Comparison of ENCODE assay signal across 8 cellular contexts in the genomic region with DNA sequence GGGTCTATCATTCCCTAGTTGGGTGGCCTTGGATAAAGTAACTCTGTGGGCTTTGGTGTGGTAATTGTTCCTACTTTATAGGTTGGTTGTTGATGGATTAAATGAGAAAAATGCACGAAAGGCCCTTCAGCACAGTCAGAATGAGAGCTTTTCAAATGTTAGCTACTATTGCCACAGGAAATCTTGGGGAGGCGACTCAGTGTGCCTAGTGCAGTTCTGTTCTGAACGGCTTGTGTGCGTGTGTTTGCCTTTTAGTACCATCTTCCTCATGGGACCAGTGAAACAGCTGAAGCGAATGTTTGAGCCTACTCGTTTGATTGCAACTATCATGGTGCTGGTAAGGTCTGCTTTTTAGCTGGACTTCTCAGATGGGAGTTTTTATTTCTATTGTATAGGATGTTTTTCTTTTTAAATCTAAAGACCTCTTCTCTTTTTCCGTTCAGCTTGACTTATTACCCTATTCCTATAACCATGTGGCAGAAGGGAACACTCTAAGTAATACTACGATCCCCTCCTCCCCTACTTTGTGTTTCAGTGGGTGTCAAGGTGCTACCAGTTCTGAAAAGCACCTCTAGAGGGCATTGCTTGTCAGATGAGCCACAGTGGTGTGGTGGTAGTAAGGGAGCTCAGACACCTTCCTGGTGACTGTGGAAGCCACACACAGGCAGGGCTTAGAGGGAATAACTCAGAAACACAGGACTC. TPM values are rescaled to one million over a fixed set of nuclear protein-coding genes. Genes with fewer than 3 reads are reported as not detected.
A peak's percentile ranks its signal among the peaks of the same experiment; 100 is the strongest.
DNase-seq lines count a peak whose midpoint lies in the region; ATAC-seq and TF ChIP-seq lines count a peak whose summit lies in the region.

No MANE protein-coding gene starts in this region.

- H3K9me2 ChIP-seq in MM.1S (replicated peaks; ENCODE audit: insufficient read depth, low read length), result no peaks in the 10 kb centered on the region

- peak; percentile 86 for ATAC-seq in activated CD8-positive, alpha-beta memory T cell treated with anti-CD3 and anti-CD28 coated beads, Interleukin-2, amount 10 ng/mL, durations not matched to agents 7 days and 5 days
- ATAC-seq in naive thymus-derived CD4-positive, alpha-beta T cell, result peak; percentile 95

- no peak overlapping the region for H3K4me2 ChIP-seq in MM.1S (ENCODE audit: low read depth, low read length)

- H3K4me3 Mint-ChIP-seq in activated CD8-positive, alpha-beta memory T cell treated with anti-CD3 and anti-CD28 coated beads, Interleukin-2, amount 10 ng/mL, durations not matched to agents 7 days and 5 days, result no peak overlapping the region
- peak overlapping the region in 1 of 10 donors; percentile 26 for H3K4me3 Mint-ChIP-seq in naive thymus-derived CD4-positive, alpha-beta T cell

- no peak for TF ChIP-seq POLR2A in testis (IDR thresholded peaks at IDR 0.05)

- H3F3A ChIP-seq in MM.1S (ENCODE audit: insufficient read depth, low read length), result 0 out of 2 replicates have a peak, but pooled peaks cover 2% of the 10 kb centered on the region

- no peaks in the 10 kb centered on the region for H3K9me3 Mint-ChIP-seq in activated CD8-positive, alpha-beta memory T cell treated with anti-CD3 and anti-CD28 coated beads, Interleukin-2, amount 10 ng/mL, durations not matched to agents 7 days and 5 days (ENCODE audit: low read depth)
- H3K9me3 Mint-ChIP-seq in naive thymus-derived CD4-positive, alpha-beta T cell, result no peaks in the 10 kb centered on the region

- H3K36me3 ChIP-seq in MM.1S (replicated peaks; ENCODE audit: insufficient read depth, low read length) (peaks cover 12% of the 10 kb centered on the region), testis (ENCODE audit: low read depth, missing control alignments) (no peaks in the 10 kb centered on the region)
- H3K36me3 ChIP-seq in naive thymus-derived CD4-positive, alpha-beta T cell (ENCODE audit: control insufficient read depth in 2 of 3, insufficient read depth in 3 of 3, low read length in 3 of 3), result peaks cover 3 to 80% (median 9%) of the 10 kb centered on the region in 3 experiments

- peak overlapping the region; percentile 77 for H3K27ac Mint-ChIP-seq in activated CD8-positive, alpha-beta memory T cell treated with anti-CD3 and anti-CD28 coated beads, Interleukin-2, amount 10 ng/mL, durations not matched to agents 7 days and 5 days
- H3K27ac Mint-ChIP-seq in naive thymus-derived CD4-positive, alpha-beta T cell, result peak overlapping the region in 4 of 9 donors; percentile 1 to 68 (median 34)

- H3K9me3 ChIP-seq in MM.1S (replicated peaks; ENCODE audit: insufficient read depth, low read length) (no peaks in the 10 kb centered on the region), testis (no peaks in the 10 kb centered on the region)
- no peaks in the 10 kb centered on the region for H3K9me3 ChIP-seq in naive thymus-derived CD4-positive, alpha-beta T cell (ENCODE audit: control insufficient read depth in 2 of 3, low read length in 3 of 3)

- no peak overlapping the region for H2AFZ ChIP-seq in MM.1S (ENCODE audit: low read length)

- CTCF ChIA-PET in activated CD8-positive, alpha-beta memory T cell treated with anti-CD3 and anti-CD28 coated beads, Interleukin-2, amount 10 ng/mL, durations not matched to agents 7 days and 5 days (lab: Charles Lee), result interaction anchor here (0.8 to 4.5 kb wide), 32 partner anchors 9 to 1114 kb away, joined by 3 to 65 read pairs (median 5); a partner anchor contains a TSS
- CTCF ChIA-PET in naive thymus-derived CD4-positive, alpha-beta T cell (lab: Charles Lee), result interaction anchor here (0.8 to 1.1 kb wide), 3 partner anchors 9 to 153 kb away, joined by 3 read pairs; no protein-coding TSS in a partner anchor

- H3K27me3 Mint-ChIP-seq in activated CD8-positive, alpha-beta memory T cell treated with anti-CD3 and anti-CD28 coated beads, Interleukin-2, amount 10 ng/mL, durations not matched to agents 7 days and 5 days, result no peaks in the 10 kb centered on the region
- H3K27me3 Mint-ChIP-seq in naive thymus-derived CD4-positive, alpha-beta T cell, result no peaks in the 10 kb centered on the region

- 89 to 93% methylated on average over 8 of the region's 8 CpGs for WGBS in testis, 2 donors

- peaks cover 52% of the 10 kb centered on the region for H3K4me1 Mint-ChIP-seq in activated CD8-positive, alpha-beta memory T cell treated with anti-CD3 and anti-CD28 coated beads, Interleukin-2, amount 10 ng/mL, durations not matched to agents 7 days and 5 days
- peaks cover 33 to 71% (median 61%) of the 10 kb centered on the region in 7 donors for H3K4me1 Mint-ChIP-seq in naive thymus-derived CD4-positive, alpha-beta T cell

- H3K27me3 ChIP-seq in MM.1S (replicated peaks; ENCODE audit: insufficient read depth, low read length) (no peaks in the 10 kb centered on the region), testis (no peaks in the 10 kb centered on the region)
- no peaks in the 10 kb centered on the region for H3K27me3 ChIP-seq in naive thymus-derived CD4-positive, alpha-beta T cell (ENCODE audit: control insufficient read depth in 2 of 2, insufficient read depth in 2 of 2, low read length in 2 of 2)

- intact Hi-C loops in naive thymus-derived CD4-positive, alpha-beta T cell (cut with micrococcal nuclease), result loop anchor here (1.0 to 5.0 kb wide), 9 partner anchors 9 to 1113 kb away; a partner anchor contains a TSS
- intact Hi-C loops in testis (cut with DNase I; ENCODE audit: low total_unique reads), result no loop called here

- H4K20me1 ChIP-seq in MM.1S (ENCODE audit: insufficient read depth, low read length), result no peaks in the 10 kb centered on the region

- POLR2A ChIA-PET in naive thymus-derived CD4-positive, alpha-beta T cell (lab: Charles Lee), result interaction anchor here (0.5 kb wide), 1 partner anchor 1113 kb away, joined by 3 read pairs; no protein-coding TSS in a partner anchor

- H3K27ac ChIP-seq in MM.1S (ENCODE audit: low read length) (no peak overlapping the region), testis (peak overlapping the region in 1 of 2 donors; percentile 52)
- H3K27ac ChIP-seq in naive thymus-derived CD4-positive, alpha-beta T cell (ENCODE audit: low read depth, low read length), result no peak overlapping the region

- no peak overlapping the region for H3K9ac ChIP-seq in MM.1S (ENCODE audit: low read length)

- H3K4me3 ChIP-seq in MM.1S (ENCODE audit: low read length) (no peak overlapping the region), testis (no peak overlapping the region)
- H3K4me3 ChIP-seq in naive thymus-derived CD4-positive, alpha-beta T cell (ENCODE audit: low read length), result no peak overlapping the region

- peak; percentile 73 for DNase-seq in activated CD8-positive, alpha-beta memory T cell treated with anti-CD3 and anti-CD28 coated beads, Interleukin-2, amount 10 ng/mL, durations not matched to agents 7 days and 5 days
- DNase-seq in activated CD8-positive, alpha-beta memory T cell treated with anti-CD3 and anti-CD28 coated beads for 24 hours, result no peak
- DNase-seq in H4 (ENCODE audit: low spot score) (peak; percentile 56), MM.1S (peak; percentile 81), T-helper 2 cell (peak in 3 of 5 experiments; percentile 7 to 80 (median 17)), dermis microvascular lymphatic vessel endothelial cell (ENCODE audit: low read depth in 2 of 2) (peak; percentile 47 to 71), testis (no peak)
- peak in 7 of 9 donors; percentile 17 to 38 (median 27) for DNase-seq in naive thymus-derived CD4-positive, alpha-beta T cell

- H3K36me3 Mint-ChIP-seq in activated CD8-positive, alpha-beta memory T cell treated with anti-CD3 and anti-CD28 coated beads, Interleukin-2, amount 10 ng/mL, durations not matched to agents 7 days and 5 days, result peaks cover 70% of the 10 kb centered on the region
- peaks cover 20 to 73% (median 46%) of the 10 kb centered on the region in 5 donors for H3K36me3 Mint-ChIP-seq in naive thymus-derived CD4-positive, alpha-beta T cell

- H3K79me2 ChIP-seq in MM.1S (ENCODE audit: low read length), result peaks cover 57% of the 10 kb centered on the region

- TF ChIP-seq CTCF in MM.1S (IDR thresholded peaks at IDR 0.05; ENCODE audit: low read length), result peak; percentile 97
- no peak for TF ChIP-seq CTCF in testis (IDR thresholded peaks at IDR 0.05)

- 0 out of 2 replicates have a peak, but pooled peaks cover 5% of the 10 kb centered on the region for H3K4me1 ChIP-seq in MM.1S (ENCODE audit: low read length)
- peaks cover 9 to 11% of the 10 kb centered on the region in 2 donors for H3K4me1 ChIP-seq in naive thymus-derived CD4-positive, alpha-beta T cell (ENCODE audit: control insufficient read depth in 2 of 2, insufficient read depth in 2 of 2, low read length in 2 of 2)
- peaks cover 16% of the 10 kb centered on the region for H3K4me1 ChIP-seq in testis

RNA-seq across cellular contexts. Expression of a gene that starts 9.2 kb away (rescaled TPM):
- total RNA-seq in activated CD8-positive, alpha-beta memory T cell treated with anti-CD3 and anti-CD28 coated beads, Interleukin-2, amount 10 ng/mL, durations not matched to agents 7 days and 5 days, result 10 to 100 TPM; 63.2 to 65.9 TPM
- total RNA-seq in H4 (2014; rRNA removed; shearing (Covaris generic)), result 20.5 and 30.1 TPM in 2 replicates
- total RNA-seq in dermis microvascular lymphatic vessel endothelial cell (37.6 and 48.3 TPM in 2 replicates), testis (10 to 100 TPM; 59.4 to 62.2 TPM)
- total RNA-seq in naive thymus-derived CD4-positive, alpha-beta T cell, result 10 to 100 TPM; 46.9 to 79.8 (median 51.3) TPM
- polyA plus RNA-seq in naive thymus-derived CD4-positive, alpha-beta T cell, result 10 to 100 TPM; 35.9 to 42.6 TPM
- 34.5 TPM for polyA plus RNA-seq in testis (ENCODE audit: insufficient read depth, low read depth, low replicate concordance)

RNA-seq across cellular contexts. Expression of a gene that starts 45.7 kb away (rescaled TPM):
- total RNA-seq in activated CD8-positive, alpha-beta memory T cell treated with anti-CD3 and anti-CD28 coated beads, Interleukin-2, amount 10 ng/mL, durations not matched to agents 7 days and 5 days, result 1 to 10 TPM; 2.0 to 3.6 TPM
- 0.17 TPM in 1 of 2 replicates, not detected in the other for total RNA-seq in H4 (2014; rRNA removed; shearing (Covaris generic))
- 0.39 and 0.51 TPM in 2 replicates for total RNA-seq in dermis microvascular lymphatic vessel endothelial cell
- 1 to 10 TPM; 1.8 to 4.5 (median 3.8) TPM for total RNA-seq in naive thymus-derived CD4-positive, alpha-beta T cell
- 1 to 10 TPM; 1.1 to 2.2 TPM for polyA plus RNA-seq in naive thymus-derived CD4-positive, alpha-beta T cell
- total RNA-seq in testis, result 1 to 10 TPM; 2.7 TPM
- 1.9 TPM for polyA plus RNA-seq in testis (ENCODE audit: insufficient read depth, low read depth, low replicate concordance)

RNA-seq across cellular contexts. Expression of a gene that starts 56.2 kb away (rescaled TPM):
- 10 to 100 TPM; 41.4 to 52.1 TPM for total RNA-seq in activated CD8-positive, alpha-beta memory T cell treated with anti-CD3 and anti-CD28 coated beads, Interleukin-2, amount 10 ng/mL, durations not matched to agents 7 days and 5 days
- total RNA-seq in H4 (2014; rRNA removed; shearing (Covaris generic)), result 48.2 and 49.1 TPM in 2 replicates
- total RNA-seq in dermis microvascular lymphatic vessel endothelial cell, result 24.3 and 30.0 TPM in 2 replicates
- total RNA-seq in naive thymus-derived CD4-positive, alpha-beta T cell, result 10 to 100 TPM; 17.2 to 41.2 (median 23.5) TPM
- 10 to 100 TPM; 22.9 to 44.9 TPM for polyA plus RNA-seq in naive thymus-derived CD4-positive, alpha-beta T cell
- 10 to 100 TPM; 19.8 to 23.5 TPM for total RNA-seq in testis
- 44.6 TPM for polyA plus RNA-seq in testis (ENCODE audit: insufficient read depth, low read depth, low replicate concordance)

Comparison
In these comparisons a context has a peak if more than half of its experiments do, and no peak if none do; other contexts are left out.
1. DNase-seq: peak in activated CD8-positive, alpha-beta memory T cell treated with anti-CD3 and anti-CD28 coated beads, Interleukin-2, amount 10 ng/mL, durations not matched to agents 7 days and 5 days (single experiment), H4 (single experiment), MM.1S (single experiment), T-helper 2 cell (3 of 5), dermis microvascular lymphatic vessel endothelial cell (2 of 2) and naive thymus-derived CD4-positive, alpha-beta T cell (7 of 9); none in activated CD8-positive, alpha-beta memory T cell treated with anti-CD3 and anti-CD28 coated beads for 24 hours (single experiment) and testis (single experiment).